In genomic region chr6:28864321-28864923, GRCh38 we compare ENCODE assay signal across 8 cellular contexts. TPM values are rescaled to one million over a fixed set of nuclear protein-coding genes. Genes with fewer than 3 reads are reported as not detected.
A peak's percentile ranks its signal among the peaks of the same experiment; 100 is the strongest.
DNase-seq lines count a peak whose midpoint lies in the region; ATAC-seq and TF ChIP-seq lines count a peak whose summit lies in the region.

No MANE protein-coding gene starts in this region.

- ATAC-seq in HG02938 (IDR thresholded peaks at IDR 0.05; ENCODE audit: unreplicated experiment), result no peak
- ATAC-seq in HG02798 (IDR thresholded peaks at IDR 0.05; ENCODE audit: poor library complexity, unreplicated experiment), result no peak
- no peak for ATAC-seq in HG02973 (IDR thresholded peaks at IDR 0.05; ENCODE audit: unreplicated experiment)

- DNase-seq in activated CD4-positive, alpha-beta T cell treated with anti-CD3 and anti-CD28 coated beads, Interleukin-2, amount 10 ng/mL, durations not matched to agents 7 days and 5 days, result no peak
- DNase-seq in activated CD4-positive, alpha-beta T cell treated with anti-CD3 and anti-CD28 coated beads for 1 hour, result no peak
- no peak for DNase-seq in activated T-helper 2 cell treated with anti-CD3 and anti-CD28 coated beads, Interferon-gamma antibody, Interleukin-2, Interleukin-4, amounts not matched to agents 10 μg/mL and 5 μg/mL and 100 μg/mL, durations not matched to agents 14 hours and 24 hours and 36 hours (ENCODE audit: low spot score)
- DNase-seq in iris pigment epithelial cell (ENCODE audit: low read depth) (peak; percentile 69), thyroid gland (no peak)

- H3K27ac Mint-ChIP-seq in activated CD4-positive, alpha-beta T cell treated with anti-CD3 and anti-CD28 coated beads, Interleukin-2, amount 10 ng/mL, durations not matched to agents 7 days and 5 days, result peak overlapping the region; percentile 85
- H3K27ac Mint-ChIP-seq in activated T-helper 2 cell treated with anti-CD3 and anti-CD28 coated beads, Interferon-gamma antibody, Interleukin-2, Interleukin-4, amounts not matched to agents 10 μg/mL and 5 μg/mL and 100 μg/mL, durations not matched to agents 14 hours and 24 hours and 36 hours, result peak overlapping the region; percentile 78

- peaks cover 5 to 10% of the 10 kb centered on the region in 2 donors for H3K4me1 ChIP-seq in thyroid gland

- 37 to 46% methylated on average over 22 to 25 of the region's 25 CpGs for WGBS in thyroid gland, 2 donors

- TF ChIP-seq CTCF in thyroid gland (IDR thresholded peaks at IDR 0.05), result peak in 1 of 6 experiments; percentile 4

- peak overlapping the region; percentile 86 for H3K4me3 Mint-ChIP-seq in activated CD4-positive, alpha-beta T cell treated with anti-CD3 and anti-CD28 coated beads, Interleukin-2, amount 10 ng/mL, durations not matched to agents 7 days and 5 days
- peak overlapping the region; percentile 93 for H3K4me3 Mint-ChIP-seq in activated T-helper 2 cell treated with anti-CD3 and anti-CD28 coated beads, Interferon-gamma antibody, Interleukin-2, Interleukin-4, amounts not matched to agents 10 μg/mL and 5 μg/mL and 100 μg/mL, durations not matched to agents 14 hours and 24 hours and 36 hours (ENCODE audit: low read depth)

- H3K36me3 ChIP-seq in thyroid gland, result no peaks in the 10 kb centered on the region

- peaks cover 53% of the 10 kb centered on the region for H3K4me1 Mint-ChIP-seq in activated CD4-positive, alpha-beta T cell treated with anti-CD3 and anti-CD28 coated beads, Interleukin-2, amount 10 ng/mL, durations not matched to agents 7 days and 5 days
- H3K4me1 Mint-ChIP-seq in activated T-helper 2 cell treated with anti-CD3 and anti-CD28 coated beads, Interferon-gamma antibody, Interleukin-2, Interleukin-4, amounts not matched to agents 10 μg/mL and 5 μg/mL and 100 μg/mL, durations not matched to agents 14 hours and 24 hours and 36 hours (ENCODE audit: low read depth), result peaks cover 38% of the 10 kb centered on the region

- H3K9me3 Mint-ChIP-seq in activated CD4-positive, alpha-beta T cell treated with anti-CD3 and anti-CD28 coated beads, Interleukin-2, amount 10 ng/mL, durations not matched to agents 7 days and 5 days, result peaks cover 9% of the 10 kb centered on the region
- peaks cover 6% of the 10 kb centered on the region for H3K9me3 Mint-ChIP-seq in activated T-helper 2 cell treated with anti-CD3 and anti-CD28 coated beads, Interferon-gamma antibody, Interleukin-2, Interleukin-4, amounts not matched to agents 10 μg/mL and 5 μg/mL and 100 μg/mL, durations not matched to agents 14 hours and 24 hours and 36 hours

- no peak for TF ChIP-seq POLR2A in thyroid gland (IDR thresholded peaks at IDR 0.05)

- intact Hi-C loops in activated T-helper 2 cell treated with anti-CD3 and anti-CD28 coated beads, Interferon-gamma antibody, Interleukin-2, Interleukin-4, amounts not matched to agents 10 μg/mL and 5 μg/mL and 100 μg/mL, durations not matched to agents 14 hours and 24 hours and 36 hours (cut with micrococcal nuclease), result loop anchor here (5.0 to 10.0 kb wide), 3 partner anchors 118 to 1730 kb away; a partner anchor contains a TSS
- intact Hi-C loops in thyroid gland (cut with DNase I), result no loop called here

- H3K36me3 Mint-ChIP-seq in activated CD4-positive, alpha-beta T cell treated with anti-CD3 and anti-CD28 coated beads, Interleukin-2, amount 10 ng/mL, durations not matched to agents 7 days and 5 days (ENCODE audit: low read depth), result peaks cover 10% of the 10 kb centered on the region
- H3K36me3 Mint-ChIP-seq in activated T-helper 2 cell treated with anti-CD3 and anti-CD28 coated beads, Interferon-gamma antibody, Interleukin-2, Interleukin-4, amounts not matched to agents 10 μg/mL and 5 μg/mL and 100 μg/mL, durations not matched to agents 14 hours and 24 hours and 36 hours (ENCODE audit: low read depth), result peaks cover 3% of the 10 kb centered on the region

- H3K27me3 Mint-ChIP-seq in activated CD4-positive, alpha-beta T cell treated with anti-CD3 and anti-CD28 coated beads, Interleukin-2, amount 10 ng/mL, durations not matched to agents 7 days and 5 days, result peaks cover 14% of the 10 kb centered on the region
- peaks cover 15% of the 10 kb centered on the region for H3K27me3 Mint-ChIP-seq in activated T-helper 2 cell treated with anti-CD3 and anti-CD28 coated beads, Interferon-gamma antibody, Interleukin-2, Interleukin-4, amounts not matched to agents 10 μg/mL and 5 μg/mL and 100 μg/mL, durations not matched to agents 14 hours and 24 hours and 36 hours (ENCODE audit: low read depth)

- CTCF ChIA-PET in activated CD4-positive, alpha-beta T cell treated with anti-CD3 and anti-CD28 coated beads, Interleukin-2, amount 10 ng/mL, durations not matched to agents 7 days and 5 days (lab: Charles Lee), result interaction anchor here (1.3 to 2.3 kb wide), 5 partner anchors 18 to 152 kb away, joined by 3 to 10 read pairs (median 6); partner anchors contain the start of gene TRIM27

- H3K9me3 ChIP-seq in thyroid gland, result no peaks in the 10 kb centered on the region

- H3K4me3 ChIP-seq in thyroid gland (replicated peaks in 1 of 3), result peak overlapping the region; percentile 44 to 79 (median 66)

- no peaks in the 10 kb centered on the region for H3K27me3 ChIP-seq in thyroid gland

- POLR2A ChIA-PET in activated CD4-positive, alpha-beta T cell treated with anti-CD3 and anti-CD28 coated beads, Interleukin-2, amount 10 ng/mL, durations not matched to agents 7 days and 5 days (lab: Charles Lee), result no interaction called here

- H3K27ac ChIP-seq in thyroid gland, result peak overlapping the region in 2 of 3 donors; percentile 69 to 81

RNA-seq across cellular contexts. Expression of gene TRIM27, which starts 59.4 kb away (rescaled TPM):
- total RNA-seq in activated CD4-positive, alpha-beta T cell treated with anti-CD3 and anti-CD28 coated beads, Interleukin-2, amount 10 ng/mL, durations not matched to agents 7 days and 5 days, result 10 to 100 TPM; 63.1 to 66.6 TPM
- 64.4 and 69.6 TPM in 2 replicates for total RNA-seq in activated T-helper 2 cell treated with anti-CD3 and anti-CD28 coated beads, Interferon-gamma antibody, Interleukin-2, Interleukin-4, amounts not matched to agents 10 μg/mL and 5 μg/mL and 100 μg/mL, durations not matched to agents 14 hours and 24 hours and 36 hours
- 10 to 100 TPM; 57.1 to 73.2 (median 66.7) TPM for total RNA-seq in thyroid gland
